Comparison of ENCODE assay signal across 8 cellular contexts in the genomic region with DNA sequence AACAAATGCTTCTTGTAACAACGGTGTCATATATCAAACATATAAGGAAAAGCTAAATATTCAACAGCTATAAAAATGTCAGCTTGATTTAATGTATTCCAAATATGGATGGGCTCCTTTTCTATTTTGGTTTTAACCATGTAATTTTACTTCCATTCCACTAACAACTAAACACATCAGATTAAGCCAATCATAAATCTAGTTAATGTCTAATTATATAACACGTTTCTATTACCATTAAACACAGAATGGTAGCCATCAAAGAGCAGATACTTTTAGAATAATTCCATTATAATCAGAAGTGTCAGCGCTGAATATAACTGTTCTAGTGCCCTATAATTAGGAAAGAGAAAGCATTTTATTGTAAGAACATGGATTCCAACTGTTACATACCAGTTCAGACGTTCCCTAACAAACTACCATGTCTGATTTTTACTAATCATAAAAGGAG. TPM values are rescaled to one million over a fixed set of nuclear protein-coding genes. Genes with fewer than 3 reads are reported as not detected.
DNase-seq lines count a peak whose midpoint lies in the region; ATAC-seq and TF ChIP-seq lines count a peak whose summit lies in the region.

No MANE protein-coding gene starts in this region.

- no peak overlapping the region for H2BK12ac ChIP-seq in trophoblast cell (ENCODE audit: low read length)

- DNase-seq in T-helper 1 cell (no peak), smooth muscle cell (lab: John Stamatoyannopoulos, UW; ENCODE audit: unreplicated experiment) (no peak), trophoblast cell (no peak), dermis blood vessel endothelial cell (no peak), hippocampal formation (lab: John Stamatoyannopoulos, UW) (no peak)

- peaks cover 1% of the 10 kb centered on the region for H3K79me1 ChIP-seq in trophoblast cell (ENCODE audit: low read length)

- H3K79me2 ChIP-seq in smooth muscle cell (ENCODE audit: low read depth) (peaks cover 68% of the 10 kb centered on the region), trophoblast cell (ENCODE audit: control insufficient read depth, insufficient read depth, low read length, poor library complexity) (peaks cover 4% of the 10 kb centered on the region)

- peaks cover 48% of the 10 kb centered on the region for H3K4me1 Mint-ChIP-seq in T-helper 1 cell treated with Interleukin-12 subunit alpha and Interleukin-12 subunit beta and Interleukin-4 antibody, amounts not matched to agents 30 μg/mL and 1 μg/mL, for 36 hours (ENCODE audit: low read depth)

- H3K27me3 ChIP-seq in duodenal mucosa (ENCODE audit: control insufficient read depth in 1 of 2, insufficient read depth in 2 of 2, low read length in 2 of 2) (no peaks in the 10 kb centered on the region), smooth muscle cell (ENCODE audit: low read depth) (no peaks in the 10 kb centered on the region), trophoblast cell (ENCODE audit: insufficient read depth, low read length) (no peaks in the 10 kb centered on the region)

- no peak overlapping the region for H2BK5ac ChIP-seq in trophoblast cell (ENCODE audit: low read depth, low read length, poor library complexity)

- no peak overlapping the region for H3K4ac ChIP-seq in trophoblast cell (ENCODE audit: low read depth, low read length)

- peak overlapping the region; percentile 61 to 70 for H3K4me3 ChIP-seq in duodenal mucosa (ENCODE audit: low read depth in 1 of 2, low read length in 2 of 2)
- H3K4me3 ChIP-seq in smooth muscle cell = peak overlapping the region; percentile 30
- H3K4me3 ChIP-seq in trophoblast cell (ENCODE audit: low read depth, low read length) = no peak overlapping the region

- no peaks in the 10 kb centered on the region for H3K27me3 Mint-ChIP-seq in T-helper 1 cell treated with Interleukin-12 subunit alpha and Interleukin-12 subunit beta and Interleukin-4 antibody, amounts not matched to agents 30 μg/mL and 1 μg/mL, for 36 hours (ENCODE audit: low read depth)

- H3K9me3 ChIP-seq in duodenal mucosa (ENCODE audit: control insufficient read depth in 1 of 2, low read length in 2 of 2) (no peaks in the 10 kb centered on the region), smooth muscle cell (replicated peaks; ENCODE audit: low read depth) (no peaks in the 10 kb centered on the region), trophoblast cell (ENCODE audit: insufficient read depth, low read depth, low read length) (no peaks in the 10 kb centered on the region)

- H2AK5ac ChIP-seq in trophoblast cell (ENCODE audit: low read length) = no peak overlapping the region

- peak overlapping the region; percentile 3 to 57 for H3K9ac ChIP-seq in duodenal mucosa (ENCODE audit: low read depth in 1 of 2, low read length in 2 of 2)
- no peak overlapping the region for H3K9ac ChIP-seq in smooth muscle cell (ENCODE audit: low read depth)
- H3K9ac ChIP-seq in trophoblast cell (ENCODE audit: low read length) = no peak overlapping the region

- no peak overlapping the region for H4K8ac ChIP-seq in trophoblast cell (ENCODE audit: low read depth, low read length)

- no peaks in the 10 kb centered on the region for H3K9me3 Mint-ChIP-seq in T-helper 1 cell treated with Interleukin-12 subunit alpha and Interleukin-12 subunit beta and Interleukin-4 antibody, amounts not matched to agents 30 μg/mL and 1 μg/mL, for 36 hours

- H3K36me3 ChIP-seq in duodenal mucosa (ENCODE audit: control insufficient read depth in 1 of 2, insufficient read depth in 2 of 2, low read length in 2 of 2) (no peaks in the 10 kb centered on the region), smooth muscle cell (ENCODE audit: low read depth) (no peaks in the 10 kb centered on the region), trophoblast cell (ENCODE audit: control insufficient read depth in 1 of 2, insufficient read depth in 2 of 2, low read length in 2 of 2) (peaks cover 0 to 3% of the 10 kb centered on the region in 2 experiments)

- H3K14ac ChIP-seq in trophoblast cell (ENCODE audit: low read length) = no peak overlapping the region

- WGBS in smooth muscle cell (ENCODE audit: low lambda C conversion rate) = 87% methylated on average over 4 of the region's 4 CpGs
- WGBS in trophoblast cell (ENCODE audit: extremely low coverage, insufficient coverage, insufficient read length) = 100% methylated on average over 1 of the region's 4 CpGs

- peaks cover 28% of the 10 kb centered on the region for H4K20me1 ChIP-seq in smooth muscle cell (ENCODE audit: low read depth)

- peaks cover 37% of the 10 kb centered on the region for H3K36me3 Mint-ChIP-seq in T-helper 1 cell treated with Interleukin-12 subunit alpha and Interleukin-12 subunit beta and Interleukin-4 antibody, amounts not matched to agents 30 μg/mL and 1 μg/mL, for 36 hours (ENCODE audit: low read depth)

- no peak overlapping the region for H2BK120ac ChIP-seq in trophoblast cell (ENCODE audit: insufficient read depth, low read length, poor library complexity)

- H3K4me1 ChIP-seq in duodenal mucosa (ENCODE audit: control insufficient read depth in 1 of 2, insufficient read depth in 2 of 2, low read length in 2 of 2) (peaks cover 4 to 17% of the 10 kb centered on the region in 2 donors), smooth muscle cell (ENCODE audit: low read depth) (peaks cover 10% of the 10 kb centered on the region), trophoblast cell (ENCODE audit: control insufficient read depth in 1 of 2, insufficient read depth in 2 of 2, low read length in 2 of 2) (peaks cover 2% of the 10 kb centered on the region in 2 experiments)

- H2AFZ ChIP-seq in smooth muscle cell (ENCODE audit: low read depth) = no peak overlapping the region
- no peak overlapping the region for H2AFZ ChIP-seq in trophoblast cell (ENCODE audit: insufficient read depth, low read length, poor library complexity)

- H3K18ac ChIP-seq in trophoblast cell (ENCODE audit: low read length) = no peak overlapping the region

- H4K91ac ChIP-seq in trophoblast cell (ENCODE audit: low read depth, low read length) = no peak overlapping the region

- H3F3A ChIP-seq in smooth muscle cell (ENCODE audit: low read depth) = peaks cover 9% of the 10 kb centered on the region

- no peak overlapping the region for H4K12ac ChIP-seq in trophoblast cell (ENCODE audit: low read depth, low read length)

- H3K4me3 Mint-ChIP-seq in T-helper 1 cell treated with Interleukin-12 subunit alpha and Interleukin-12 subunit beta and Interleukin-4 antibody, amounts not matched to agents 30 μg/mL and 1 μg/mL, for 36 hours = peak overlapping the region; percentile 84

- no peak overlapping the region for H3K23ac ChIP-seq in trophoblast cell (ENCODE audit: low read length)

- peak; percentile 17 for ATAC-seq in HG03460 (IDR thresholded peaks at IDR 0.05; ENCODE audit: unreplicated experiment)

- peak overlapping the region; percentile 91 for H3K27ac Mint-ChIP-seq in T-helper 1 cell treated with Interleukin-12 subunit alpha and Interleukin-12 subunit beta and Interleukin-4 antibody, amounts not matched to agents 30 μg/mL and 1 μg/mL, for 36 hours

- H3K4me2 ChIP-seq in smooth muscle cell = no peak overlapping the region
- no peak overlapping the region for H3K4me2 ChIP-seq in trophoblast cell (ENCODE audit: low read length)

- TF ChIP-seq CTCF in smooth muscle cell (IDR thresholded peaks at IDR 0.05; ENCODE audit: borderline replicate concordance, insufficient read depth, poor library complexity, severe bottlenecking) = no peak

- no peak overlapping the region for H3K27ac ChIP-seq in duodenal mucosa (ENCODE audit: low read depth, low read length)
- no peak overlapping the region for H3K27ac ChIP-seq in smooth muscle cell (ENCODE audit: low read depth)
- no peak overlapping the region for H3K27ac ChIP-seq in trophoblast cell (ENCODE audit: low read depth, low read length)

RNA-seq across cellular contexts. Expression of gene CMC2, which starts 10.0 kb away (rescaled TPM):
- total RNA-seq in smooth muscle cell = 53.2 and 56.6 TPM in 2 replicates
- 95.5 and 110 TPM in 2 replicates for polyA plus RNA-seq in smooth muscle cell
- polyA plus RNA-seq in trophoblast cell (2013) = 133 and 138 TPM in 2 replicates
- total RNA-seq in dermis blood vessel endothelial cell = 35.7 and 47.4 TPM in 2 replicates

RNA-seq across cellular contexts. Expression of gene CENPN, which starts 10.3 kb away (rescaled TPM):
- total RNA-seq in smooth muscle cell = 18.8 and 24.4 TPM in 2 replicates
- polyA plus RNA-seq in smooth muscle cell = 14.2 and 25.1 TPM in 2 replicates
- polyA plus RNA-seq in trophoblast cell (2013) = 51.1 and 54.3 TPM in 2 replicates
- 57.2 and 101 TPM in 2 replicates for total RNA-seq in dermis blood vessel endothelial cell

RNA-seq across cellular contexts. Expression of gene ATMIN, which starts 38.9 kb away (rescaled TPM):
- total RNA-seq in smooth muscle cell (35.4 and 38.3 TPM in 2 replicates), dermis blood vessel endothelial cell (40.0 and 43.9 TPM in 2 replicates)
- polyA plus RNA-seq in smooth muscle cell = 28.7 and 29.5 TPM in 2 replicates
- polyA plus RNA-seq in trophoblast cell (2013) = 70.1 and 72.4 TPM in 2 replicates

Comparison
In these comparisons a context has a peak if more than half of its experiments do, and no peak if none do; other contexts are left out.
1. H3K9ac ChIP-seq: peak in duodenal mucosa (2 of 2); none in smooth muscle cell (single experiment) and trophoblast cell (single experiment).